Comparison of ENCODE assay signal across 11 cellular contexts in the genomic region with DNA sequence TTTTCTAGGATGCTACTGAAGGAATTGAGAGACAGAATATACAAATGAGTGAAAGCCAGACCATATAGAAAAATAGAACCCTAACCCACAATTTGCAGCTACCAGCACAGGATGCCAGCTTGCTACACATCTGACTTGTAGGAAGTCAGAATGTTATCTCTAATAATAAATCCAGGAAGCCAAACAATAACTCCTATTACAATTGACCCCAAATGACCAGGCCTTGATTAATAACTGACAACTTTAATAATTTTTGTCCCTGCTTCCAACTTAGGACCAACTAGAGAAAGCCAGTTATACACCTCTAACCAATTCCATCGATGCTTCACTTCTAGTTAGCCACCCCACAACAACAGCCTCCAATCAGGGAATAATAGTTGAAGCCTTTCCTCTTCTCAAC.
DNase-seq lines count a peak whose midpoint lies in the region; ATAC-seq, FAIRE-seq and TF ChIP-seq lines count a peak whose summit lies in the region.
"Had no signal": no experiment of that assay in that cellular context is flagged by ENCODE, and none has a peak within 500 bp of the region (broad histone marks: within the 10 kb centered on the region; RNA-seq: fewer than 3 reads in every experiment).

No MANE protein-coding gene starts in this region.

- H3K4me2 ChIP-seq in OCI-LY3 (ENCODE audit: low read length) (0 out of 2 replicates have a peak overlapping the region, but pooled peaks have one; percentile 87), HepG2 (ENCODE audit: low read depth, low read length) (no peak overlapping the region)

- no peak for FAIRE-seq in HepG2 (lab: Jason Lieb, UNC)

- TF ChIP-seq POLR2A in HepG2 (IDR thresholded peaks at IDR 0.05; ENCODE audit: insufficient read depth in 1 of 2, low read depth in 2 of 2, low read length in 2 of 2) = no peak

- no peak for TF ChIP-seq EP300 in HepG2 (IDR thresholded peaks at IDR 0.05; ENCODE audit: low read depth in 2 of 2, low read length in 2 of 2)
- no peak for TF ChIP-seq EP300 in HepG2 (CRISPR knock-in tag; IDR thresholded peaks at IDR 0.05; ENCODE audit: borderline replicate concordance)

- no peak for DNase-seq in CD8-positive, alpha-beta memory T cell
- no peak for DNase-seq in central memory CD8-positive, alpha-beta T cell (ENCODE audit: low spot score in 2 of 2)
- DNase-seq in NCI-H2196 treated with DMSO at 0.1 percent for 48 hours (lab: John Stamatoyannopoulos, UW; ENCODE audit: unreplicated experiment) (no peak), HepG2 (ENCODE audit: low spot score) (no peak), kidney tubule cell (ENCODE audit: low spot score) (no peak)
- DNase-seq: midbrain, NCI-H2171, T-helper 9 cell had no signal

- H3K27ac ChIP-seq in CD8-positive, alpha-beta memory T cell (ENCODE audit: low read depth, low read length) = peak overlapping the region; percentile 35
- H3K27ac ChIP-seq in OCI-LY3 (ENCODE audit: low read length) (peak overlapping the region; percentile 76; the same call in 1 of the 2 replicates), neutrophil (peak overlapping the region; percentile 69), HepG2 (ENCODE audit: extremely low read length, insufficient read depth, low read length) (no peak overlapping the region)

- TF ChIP-seq CTCF in OCI-LY3 (IDR thresholded peaks at IDR 0.05; ENCODE audit: low read depth, low read length) (no peak), neutrophil (IDR thresholded peaks at IDR 0.05) (no peak), HepG2 (CRISPR knock-in tag; IDR thresholded peaks at IDR 0.05) (no peak)

- no peak for TF ChIP-seq RAD21 in HepG2 (CRISPR knock-in tag; IDR thresholded peaks at IDR 0.05)

- H3K4me3 Mint-ChIP-seq in CD8-positive, alpha-beta memory T cell = peak overlapping the region; percentile 70 to 87 (median 81)
- peak overlapping the region; percentile 76 for H3K4me3 Mint-ChIP-seq in central memory CD8-positive, alpha-beta T cell

- BruUV-seq in HepG2 (replicated peaks; lab: Mats Ljungman, UMichigan) = no TSS peak

- CTCF ChIA-PET in CD8-positive, alpha-beta memory T cell (lab: Charles Lee) = interaction anchor here (1.2 kb wide), 1 partner anchor 95 kb away, joined by 3 read pairs; no protein-coding TSS in a partner anchor
- CTCF ChIA-PET in HepG2 (lab: Yijun Ruan, JAX; ENCODE audit: low intra/inter-chr PET ratio, low total read pairs) = no interaction called here

- H3K4me1 ChIP-seq in CD8-positive, alpha-beta memory T cell (ENCODE audit: insufficient read depth, low read length) = peaks cover 61% of the 10 kb centered on the region
- H3K4me1 ChIP-seq in OCI-LY3 (ENCODE audit: low read length) (peaks cover 14% of the 10 kb centered on the region), neutrophil (ENCODE audit: control insufficient read depth in 1 of 2, insufficient read depth in 1 of 2, low read depth in 1 of 2, low read length in 1 of 2) (peaks cover 28 to 34% of the 10 kb centered on the region in 2 experiments), HepG2 (ENCODE audit: insufficient read depth, low read length) (no peaks in the 10 kb centered on the region)
- H3K4me1 ChIP-seq: breast epithelium had no signal

- H3K27me3 Mint-ChIP-seq in CD8-positive, alpha-beta memory T cell = no peaks in the 10 kb centered on the region
- no peaks in the 10 kb centered on the region for H3K27me3 Mint-ChIP-seq in central memory CD8-positive, alpha-beta T cell

- H3K9me3 ChIP-seq in CD8-positive, alpha-beta memory T cell (ENCODE audit: low read length) = no peaks in the 10 kb centered on the region
- H3K9me3 ChIP-seq in OCI-LY3 (ENCODE audit: insufficient read depth, low read length) (no peaks in the 10 kb centered on the region), neutrophil (no peaks in the 10 kb centered on the region), HepG2 (ENCODE audit: low read length) (no peaks in the 10 kb centered on the region)
- H3K9me3 ChIP-seq: breast epithelium had no signal

- no peaks in the 10 kb centered on the region for H3K79me2 ChIP-seq in OCI-LY3 (ENCODE audit: low read length)
- no peaks in the 10 kb centered on the region for H3K79me2 ChIP-seq in HepG2 (ENCODE audit: insufficient read depth, low read length)

- H2AFZ ChIP-seq in OCI-LY3 (ENCODE audit: low read depth, low read length) (peak overlapping the region; percentile 100), HepG2 (ENCODE audit: low read length) (no peak overlapping the region)

- H3K9ac ChIP-seq in OCI-LY3 (ENCODE audit: low read length) = no peak overlapping the region
- H3K9ac ChIP-seq in HepG2 (ENCODE audit: insufficient read depth, low read depth, low read length) = no peak overlapping the region

- peaks cover 0 to 5% (median 0%) of the 10 kb centered on the region in 3 donors for H3K36me3 Mint-ChIP-seq in CD8-positive, alpha-beta memory T cell
- peaks cover 6% of the 10 kb centered on the region for H3K36me3 Mint-ChIP-seq in central memory CD8-positive, alpha-beta T cell (ENCODE audit: insufficient read depth)

- H3K4me1 Mint-ChIP-seq in CD8-positive, alpha-beta memory T cell = peaks cover 53 to 68% (median 67%) of the 10 kb centered on the region in 3 donors
- peaks cover 52% of the 10 kb centered on the region for H3K4me1 Mint-ChIP-seq in central memory CD8-positive, alpha-beta T cell

- POLR2A ChIA-PET in CD8-positive, alpha-beta memory T cell (lab: Charles Lee) = interaction anchor here (0.5 kb wide), 1 partner anchor 230 kb away, joined by 3 read pairs; no protein-coding TSS in a partner anchor
- POLR2A ChIA-PET in HepG2 (lab: Yijun Ruan, JAX) = no interaction called here

- 0% methylated on average over 1 of the region's 1 CpG for WGBS in HepG2 (ENCODE audit: low lambda C conversion rate)

- H3K4me3 ChIP-seq in CD8-positive, alpha-beta memory T cell (ENCODE audit: low read length) = peak overlapping the region; percentile 34
- H3K4me3 ChIP-seq in OCI-LY3 (ENCODE audit: low read length) (no peak overlapping the region), neutrophil (ENCODE audit: low read depth in 1 of 2, low read length in 1 of 2) (peak overlapping the region in 1 of 2 experiments; percentile 19), HepG2 (replicated peaks in 1 of 3; ENCODE audit: insufficient read depth in 1 of 3, low read depth in 2 of 3, low read length in 3 of 3) (no peak overlapping the region)

- H4K20me1 ChIP-seq in OCI-LY3 (ENCODE audit: insufficient read depth, low read length) (no peaks in the 10 kb centered on the region), HepG2 (ENCODE audit: insufficient read depth, low read length) (no peaks in the 10 kb centered on the region)

- H3K36me3 ChIP-seq in CD8-positive, alpha-beta memory T cell (ENCODE audit: insufficient read depth, low read length) = no peaks in the 10 kb centered on the region
- H3K36me3 ChIP-seq in OCI-LY3 (replicated peaks; ENCODE audit: low read depth, low read length) (no peaks in the 10 kb centered on the region), neutrophil (no peaks in the 10 kb centered on the region), HepG2 (replicated peaks in 1 of 2; ENCODE audit: control insufficient read depth in 1 of 2, insufficient read depth in 2 of 2, low read length in 2 of 2) (no peaks in the 10 kb centered on the region)
- H3K36me3 ChIP-seq: breast epithelium had no signal

- intact Hi-C loops in HepG2 (cut with micrococcal nuclease; ENCODE audit: unreplicated experiment) = no loop called here

- no peak for ATAC-seq in central memory CD8-positive, alpha-beta T cell (replicated peaks; ENCODE audit: extremely low read depth, poor library complexity, severe bottlenecking)
- ATAC-seq in HepG2 = no peak

- no peaks in the 10 kb centered on the region for H3K27me3 ChIP-seq in CD8-positive, alpha-beta memory T cell (ENCODE audit: insufficient read depth, low read length, poor library complexity, severe bottlenecking)
- no peaks in the 10 kb centered on the region for H3K27me3 ChIP-seq in OCI-LY3 (ENCODE audit: low read depth, low read length)
- no peaks in the 10 kb centered on the region for H3K27me3 ChIP-seq in neutrophil
- H3K27me3 ChIP-seq in HepG2 (ENCODE audit: control insufficient read depth in 1 of 2, insufficient read depth in 2 of 2, low read length in 2 of 2) = no peaks in the 10 kb centered on the region
- H3K27me3 ChIP-seq: breast epithelium had no signal

- H3K9me3 Mint-ChIP-seq in CD8-positive, alpha-beta memory T cell = no peaks in the 10 kb centered on the region
- no peaks in the 10 kb centered on the region for H3K9me3 Mint-ChIP-seq in central memory CD8-positive, alpha-beta T cell

- H3K27ac Mint-ChIP-seq in CD8-positive, alpha-beta memory T cell = peak overlapping the region; percentile 91 to 99 (median 97)
- peak overlapping the region; percentile 99 for H3K27ac Mint-ChIP-seq in central memory CD8-positive, alpha-beta T cell (ENCODE audit: low read depth)

- in situ Hi-C loops in HepG2 (cut with HindIII; ENCODE audit: extremely low pct_ligation_motif_present, low pct_unique_long_range_greater_than_20kb) = no loop called here

TF ChIP-seq in HepG2, 621 proteins besides CTCF, POLR2A, EP300 and RAD21 (continues in another document):
- no peak for TF ChIP-seq FOXK2 (IDR thresholded peaks at IDR 0.05)
- TF ChIP-seq, protein P1, sequence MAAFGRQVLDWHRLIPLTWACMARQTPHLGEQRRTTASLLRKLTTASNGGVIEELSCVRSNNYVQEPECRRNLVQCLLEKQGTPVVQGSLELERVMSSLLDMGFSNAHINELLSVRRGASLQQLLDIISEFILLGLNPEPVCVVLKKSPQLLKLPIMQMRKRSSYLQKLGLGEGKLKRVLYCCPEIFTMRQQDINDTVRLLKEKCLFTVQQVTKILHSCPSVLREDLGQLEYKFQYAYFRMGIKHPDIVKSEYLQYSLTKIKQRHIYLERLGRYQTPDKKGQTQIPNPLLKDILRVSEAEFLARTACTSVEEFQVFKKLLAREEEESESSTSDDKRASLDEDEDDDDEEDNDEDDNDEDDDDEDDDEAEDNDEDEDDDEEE (CRISPR knock-in tag; IDR thresholded peaks at IDR 0.05) = no peak
- TF ChIP-seq, protein P2, sequence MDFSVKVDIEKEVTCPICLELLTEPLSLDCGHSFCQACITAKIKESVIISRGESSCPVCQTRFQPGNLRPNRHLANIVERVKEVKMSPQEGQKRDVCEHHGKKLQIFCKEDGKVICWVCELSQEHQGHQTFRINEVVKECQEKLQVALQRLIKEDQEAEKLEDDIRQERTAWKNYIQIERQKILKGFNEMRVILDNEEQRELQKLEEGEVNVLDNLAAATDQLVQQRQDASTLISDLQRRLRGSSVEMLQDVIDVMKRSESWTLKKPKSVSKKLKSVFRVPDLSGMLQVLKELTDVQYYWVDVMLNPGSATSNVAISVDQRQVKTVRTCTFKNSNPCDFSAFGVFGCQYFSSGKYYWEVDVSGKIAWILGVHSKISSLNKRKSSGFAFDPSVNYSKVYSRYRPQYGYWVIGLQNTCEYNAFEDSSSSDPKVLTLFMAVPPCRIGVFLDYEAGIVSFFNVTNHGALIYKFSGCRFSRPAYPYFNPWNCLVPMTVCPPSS (IDR thresholded peaks at IDR 0.05) = no peak
- no peak for TF ChIP-seq ZMAT3 (CRISPR knock-in tag; conservative IDR thresholded peaks at IDR 0.05)
- no peak for TF ChIP-seq ZNF530 (CRISPR knock-in tag; IDR thresholded peaks at IDR 0.05; ENCODE audit: low read depth)
